Comparison of ENCODE assay signal across 8 cellular contexts in the genomic region with DNA sequence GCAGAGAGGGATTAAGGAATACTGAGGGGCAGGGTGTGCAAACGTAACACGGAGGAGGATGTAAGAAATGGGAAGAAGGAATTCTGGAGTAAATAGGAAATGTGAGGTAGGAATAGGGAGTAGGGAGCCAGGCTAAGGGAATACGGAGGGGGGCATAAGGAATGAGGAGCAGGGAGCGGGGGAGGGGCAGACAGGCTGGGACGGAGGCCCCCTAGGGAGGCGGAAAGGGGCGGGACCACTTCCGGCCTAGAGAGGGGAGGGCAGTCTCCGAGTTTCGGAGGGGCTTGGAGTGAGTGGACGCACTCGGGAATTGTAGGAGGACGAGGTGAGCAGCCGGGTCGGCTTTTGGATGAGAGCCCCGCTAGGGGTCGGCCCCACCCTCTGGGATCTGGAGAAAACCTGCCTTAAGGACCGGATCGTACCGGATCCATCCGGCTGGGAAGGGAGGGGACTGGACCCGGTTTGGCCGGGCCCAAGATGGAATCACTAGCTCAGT. TPM values are rescaled to one million over a fixed set of nuclear protein-coding genes. Genes with fewer than 3 reads are reported as not detected.
DNase-seq lines count a peak whose midpoint lies in the region; ATAC-seq and TF ChIP-seq lines count a peak whose summit lies in the region.

No MANE protein-coding gene starts in this region.

- H3K4me1 Mint-ChIP-seq in activated T-cell treated with anti-CD3 and anti-CD28 coated beads, Interleukin-2, amount 50 U/mL, for 72 hours (ENCODE audit: low read depth): peaks cover 6% of the 10 kb centered on the region
- H3K4me1 Mint-ChIP-seq in natural killer cell: peaks cover 5 to 22% of the 10 kb centered on the region in 2 donors

- peaks cover 20% of the 10 kb centered on the region for H3K27me3 Mint-ChIP-seq in activated T-cell treated with anti-CD3 and anti-CD28 coated beads, Interleukin-2, amount 50 U/mL, for 72 hours (ENCODE audit: low read depth)
- H3K27me3 Mint-ChIP-seq in natural killer cell (ENCODE audit: low read depth in 2 of 2): no peaks in the 10 kb centered on the region

- H3K36me3 ChIP-seq in thymus (ENCODE audit: control insufficient read depth, insufficient read depth): peaks cover 25% of the 10 kb centered on the region

- peak overlapping the region; percentile 88 for H3K27ac ChIP-seq in thymus (ENCODE audit: low read depth)

- WGBS in thymus: under 1% methylated on average over 23 of the region's 23 CpGs

- ATAC-seq in HG02884 (IDR thresholded peaks at IDR 0.05; ENCODE audit: unreplicated experiment) (peak; percentile 29), natural killer cell (peak; percentile 33 to 48 (median 41))
- ATAC-seq in activated T-cell treated with anti-CD3 and anti-CD28 coated beads, Interleukin-2, amount 50 U/mL, for 72 hours (replicated peaks in 1 of 2): peak; percentile 44 to 60

- H3K9me3 ChIP-seq in thymus (ENCODE audit: control insufficient read depth): no peaks in the 10 kb centered on the region

- H3K27ac Mint-ChIP-seq in activated T-cell treated with anti-CD3 and anti-CD28 coated beads, Interleukin-2, amount 50 U/mL, for 72 hours: peak overlapping the region; percentile 98
- H3K27ac Mint-ChIP-seq in natural killer cell: peak overlapping the region; percentile 86 to 95

- peaks cover 3 to 10% of the 10 kb centered on the region in 2 donors for H3K36me3 Mint-ChIP-seq in activated T-cell treated with anti-CD3 and anti-CD28 coated beads, Interleukin-2, amount 50 U/mL, for 72 hours (ENCODE audit: insufficient read depth in 2 of 2)
- H3K36me3 Mint-ChIP-seq in natural killer cell: no peaks in the 10 kb centered on the region

- H3K4me1 ChIP-seq in thymus (ENCODE audit: control insufficient read depth, insufficient read depth, low read length): no peaks in the 10 kb centered on the region

- no peaks in the 10 kb centered on the region for H3K27me3 ChIP-seq in thymus (ENCODE audit: control insufficient read depth, insufficient read depth)

- H3K4me3 ChIP-seq in thymus (ENCODE audit: low read length): peak overlapping the region; percentile 81

- DNase-seq in NK-92 treated with Interleukin-12 subunit alpha and Interleukin-12 subunit beta, amount 100 ng/mL, for 24 hours (lab: John Stamatoyannopoulos, UW): peak; percentile 13
- no peak for DNase-seq in NK-92 (lab: John Stamatoyannopoulos, UW; ENCODE audit: unreplicated experiment)
- peak; percentile 88 for DNase-seq in NCI-H2227 treated with DMSO at 0.1 percent for 48 hours (lab: John Stamatoyannopoulos, UW)
- DNase-seq in activated T-cell treated with anti-CD3 and anti-CD28 coated beads, Interleukin-2, amount 50 U/mL, for 72 hours: peak; percentile 45 to 50
- peak; percentile 6 for DNase-seq in fibroblast of gingiva (ENCODE audit: low read depth)
- DNase-seq in natural killer cell: peak; percentile 34

- intact Hi-C loops in natural killer cell (cut with micrococcal nuclease): loop anchor here (1.0 to 5.0 kb wide), 3 partner anchors 169 to 354 kb away; partner anchors contain the start of gene GNL3L

- H3K4me3 Mint-ChIP-seq in activated T-cell treated with anti-CD3 and anti-CD28 coated beads, Interleukin-2, amount 50 U/mL, for 72 hours: peak overlapping the region; percentile 84 to 93
- H3K4me3 Mint-ChIP-seq in natural killer cell: peak overlapping the region; percentile 88

- no peaks in the 10 kb centered on the region for H3K9me3 Mint-ChIP-seq in activated T-cell treated with anti-CD3 and anti-CD28 coated beads, Interleukin-2, amount 50 U/mL, for 72 hours
- no peaks in the 10 kb centered on the region for H3K9me3 Mint-ChIP-seq in natural killer cell

- no peak for TF ChIP-seq CTCF in natural killer cell (IDR thresholded peaks at IDR 0.05)

RNA-seq across cellular contexts. Expression of gene MAGED2, which starts 0.6 kb away (rescaled TPM):
- total RNA-seq in activated T-cell treated with anti-CD3 and anti-CD28 coated beads, Interleukin-2, amount 50 U/mL, for 72 hours: 10 to 100 TPM; 49.7 to 54.1 TPM
- 10 to 100 TPM; 52.0 to 63.2 (median 57.8) TPM for total RNA-seq in natural killer cell
- polyA plus RNA-seq in thymus: 88.3 TPM

RNA-seq across cellular contexts. Expression of gene ITIH6, which starts 10.1 kb away (rescaled TPM):
- total RNA-seq in activated T-cell treated with anti-CD3 and anti-CD28 coated beads, Interleukin-2, amount 50 U/mL, for 72 hours: not detected
- total RNA-seq in natural killer cell: not detected
- polyA plus RNA-seq in thymus: not detected
